In the genomic region with DNA sequence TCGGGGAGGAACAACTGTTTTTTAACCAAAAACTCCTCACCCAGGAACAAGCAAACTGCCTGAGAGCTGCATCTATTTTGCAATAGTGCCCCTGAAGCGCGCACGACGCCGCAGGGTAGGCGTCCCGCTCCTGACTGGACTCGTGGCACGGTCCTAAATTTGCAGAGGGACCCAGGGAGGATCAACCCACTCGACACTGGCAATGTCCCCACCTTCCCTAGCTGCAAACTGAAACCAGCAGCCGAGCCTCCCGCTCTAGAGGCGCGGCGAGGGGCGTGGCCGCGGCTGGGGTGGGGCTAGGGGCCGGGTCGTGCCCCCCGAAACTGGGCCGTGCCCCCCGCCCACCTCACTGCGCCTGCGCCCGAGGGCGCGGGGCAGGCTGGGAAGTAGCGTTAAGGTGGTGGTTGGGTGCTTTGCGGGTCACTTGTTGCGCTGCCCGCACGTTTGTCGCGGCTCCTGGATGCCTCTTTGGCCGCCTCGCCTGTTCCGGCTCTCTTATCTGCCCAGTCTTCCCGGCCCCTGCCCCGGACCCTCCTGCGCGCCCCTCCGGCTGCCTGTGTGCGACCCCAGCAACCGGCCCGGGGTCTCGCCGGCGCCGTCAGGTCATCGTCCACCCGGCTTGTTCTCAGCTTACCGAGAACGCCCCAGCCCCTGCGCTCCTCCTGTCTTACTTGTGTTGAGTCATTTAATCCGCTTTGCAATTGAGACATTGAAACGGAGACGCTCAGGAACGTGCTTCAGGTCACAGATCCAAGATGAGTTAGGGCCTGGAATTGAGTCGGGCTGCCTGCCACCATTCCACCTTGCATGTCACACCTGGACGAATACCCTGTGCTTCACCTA, we compare ENCODE assay signal across 8 cellular contexts. TPM values are rescaled to one million over a fixed set of nuclear protein-coding genes. Genes with fewer than 3 reads are reported as not detected.
DNase-seq lines count a peak whose midpoint lies in the region; ATAC-seq and TF ChIP-seq lines count a peak whose summit lies in the region.

No MANE protein-coding gene starts in this region.

- no peaks in the 10 kb centered on the region for H3K9me3 Mint-ChIP-seq in T-helper 1 cell treated with Interleukin-12 subunit alpha and Interleukin-12 subunit beta and Interleukin-4 antibody, amounts not matched to agents 30 μg/mL and 1 μg/mL, for 36 hours

- peak overlapping the region; percentile 90 for H3K4me3 Mint-ChIP-seq in T-helper 1 cell treated with Interleukin-12 subunit alpha and Interleukin-12 subunit beta and Interleukin-4 antibody, amounts not matched to agents 30 μg/mL and 1 μg/mL, for 36 hours

- H3K4me1 ChIP-seq in psoas muscle (peaks cover 4% of the 10 kb centered on the region), urinary bladder (ENCODE audit: insufficient read depth) (no peaks in the 10 kb centered on the region)

- TF ChIP-seq CTCF in psoas muscle (IDR thresholded peaks at IDR 0.05) = no peak

- peak; percentile 92 for ATAC-seq in GM18498 (IDR thresholded peaks at IDR 0.05; ENCODE audit: unreplicated experiment)
- ATAC-seq in HG02759 (IDR thresholded peaks at IDR 0.05; ENCODE audit: unreplicated experiment) = peak; percentile 96
- ATAC-seq in left ventricle myocardium superior = peak; percentile 100
- peak; percentile 96 to 98 (median 96) for ATAC-seq in psoas muscle

- H3K36me3 Mint-ChIP-seq in T-helper 1 cell treated with Interleukin-12 subunit alpha and Interleukin-12 subunit beta and Interleukin-4 antibody, amounts not matched to agents 30 μg/mL and 1 μg/mL, for 36 hours (ENCODE audit: low read depth) = no peaks in the 10 kb centered on the region

- peak overlapping the region; percentile 84 for H3K27ac ChIP-seq in psoas muscle
- H3K27ac ChIP-seq in urinary bladder (ENCODE audit: low read depth) = peak overlapping the region; percentile 87

- H3K27ac Mint-ChIP-seq in T-helper 1 cell treated with Interleukin-12 subunit alpha and Interleukin-12 subunit beta and Interleukin-4 antibody, amounts not matched to agents 30 μg/mL and 1 μg/mL, for 36 hours = peak overlapping the region; percentile 85

- intact Hi-C loops in left ventricle myocardium superior (cut with micrococcal nuclease) (no loop called here), psoas muscle (cut with DNase I) (no loop called here)

- no peaks in the 10 kb centered on the region for H3K9me3 ChIP-seq in psoas muscle

- DNase-seq in NCI-H1105 treated with DMSO at 0.1 percent for 48 hours (lab: John Stamatoyannopoulos, UW) = peak; percentile 82
- peak in 55 of 56 donors; percentile 2 to 85 (median 65) for DNase-seq in amygdala (lab: John Stamatoyannopoulos, UW)
- DNase-seq in left ventricle myocardium superior = peak; percentile 96
- peak; percentile 88 to 92 for DNase-seq in psoas muscle

- H3K36me3 ChIP-seq in psoas muscle (ENCODE audit: insufficient read depth in 1 of 2, low read depth in 1 of 2) = no peaks in the 10 kb centered on the region
- no peaks in the 10 kb centered on the region for H3K36me3 ChIP-seq in urinary bladder (ENCODE audit: insufficient read depth)

- peak overlapping the region; percentile 83 for H3K4me3 ChIP-seq in psoas muscle
- H3K4me3 ChIP-seq in urinary bladder (ENCODE audit: low read depth, low read length) = peak overlapping the region; percentile 57

- 0 to 1% (median 1%) methylated on average over 41 to 62 of the region's 62 CpGs for WGBS in psoas muscle, 3 donors
- WGBS in urinary bladder = under 1% methylated on average over 62 of the region's 62 CpGs

- peaks cover 3% of the 10 kb centered on the region for H3K27me3 Mint-ChIP-seq in T-helper 1 cell treated with Interleukin-12 subunit alpha and Interleukin-12 subunit beta and Interleukin-4 antibody, amounts not matched to agents 30 μg/mL and 1 μg/mL, for 36 hours (ENCODE audit: low read depth)

- H3K27me3 ChIP-seq in psoas muscle (ENCODE audit: insufficient read depth in 3 of 3, low read length in 2 of 3) = no peaks in the 10 kb centered on the region

- peaks cover 3% of the 10 kb centered on the region for H3K4me1 Mint-ChIP-seq in T-helper 1 cell treated with Interleukin-12 subunit alpha and Interleukin-12 subunit beta and Interleukin-4 antibody, amounts not matched to agents 30 μg/mL and 1 μg/mL, for 36 hours (ENCODE audit: low read depth)

RNA-seq across cellular contexts. Expression of a gene that starts 37.9 kb away (rescaled TPM):
- 66.6 TPM for total RNA-seq in left ventricle myocardium superior
- 100 to 1,000 TPM in 1 of 4 donors, 10 to 100 TPM in 3; 65.0 to 114 (median 83.1) TPM for total RNA-seq in psoas muscle
- polyA plus RNA-seq in psoas muscle = 100 to 1,000 TPM in 1 of 3 donors, 10 to 100 TPM in 2; 70.3 to 155 (median 87.5) TPM
- 133 TPM for total RNA-seq in urinary bladder
- 130 TPM for polyA plus RNA-seq in urinary bladder

Comparison
In these comparisons a context has a peak if more than half of its experiments do, and no peak if none do; other contexts are left out.
1. Peak in every context shown above with its lines: DNase-seq, ATAC-seq, H3K4me3 ChIP-seq and H3K27ac ChIP-seq.